15 cellular contexts compared by ENCODE assay signal in genomic region chr1:223331929-223332328, GRCh38. TPM values are rescaled to one million over a fixed set of nuclear protein-coding genes. Genes with fewer than 3 reads are reported as not detected.
DNase-seq lines count a peak whose midpoint lies in the region; ATAC-seq lines count a peak whose summit lies in the region.
"Had no signal": no experiment of that assay in that cellular context is flagged by ENCODE, and none has a peak within 500 bp of the region (broad histone marks: within the 10 kb centered on the region; RNA-seq: fewer than 3 reads in every experiment).

No MANE protein-coding gene starts in this region.

- H3K27ac ChIP-seq in epithelial cell of prostate = no peak overlapping the region
- H3K27ac ChIP-seq: heart left ventricle, right atrium auricular region had no signal

- DNase-seq in ELR (ENCODE audit: low read depth) (peak; percentile 62), NCI-H226 (peak; percentile 22), epithelial cell of prostate (ENCODE audit: low read depth, low spot score) (peak; percentile 16), renal cortical epithelial cell (ENCODE audit: low read depth) (peak; percentile 88)
- DNase-seq: central memory CD4-positive, alpha-beta T cell; GOT3; heart left ventricle; left ventricle myocardium superior; NCI-H2081; NK-92 treated with Interleukin-12 subunit alpha and Interleukin-12 subunit beta, amount 100 ng/mL, for 24 hours; stimulated activated CD4-positive, alpha-beta T cell treated with anti-CD3 and anti-CD28 coated beads, Interleukin-4, amount 100 ng/mL, for 24 hours had no signal

- ATAC-seq in HG03045 (IDR thresholded peaks at IDR 0.05; ENCODE audit: unreplicated experiment) (no peak), HG03565 (IDR thresholded peaks at IDR 0.05; ENCODE audit: unreplicated experiment) (no peak), HG03571 (IDR thresholded peaks at IDR 0.05; ENCODE audit: unreplicated experiment) (no peak)

RNA-seq across cellular contexts. Expression of gene SUSD4, which starts 32.0 kb away (rescaled TPM):
- 3.5 and 33.0 TPM in 2 replicates for total RNA-seq in renal cortical epithelial cell

Comparison
In these comparisons a context has a peak if more than half of its experiments do, and no peak if none do; other contexts are left out.
1. DNase-seq: peak in every context shown above with its lines; median percentile 88 in renal cortical epithelial cell; 62 in ELR; 22 in NCI-H226; 16 in epithelial cell of prostate.